10 cellular contexts compared by ENCODE assay signal in the genomic region with DNA sequence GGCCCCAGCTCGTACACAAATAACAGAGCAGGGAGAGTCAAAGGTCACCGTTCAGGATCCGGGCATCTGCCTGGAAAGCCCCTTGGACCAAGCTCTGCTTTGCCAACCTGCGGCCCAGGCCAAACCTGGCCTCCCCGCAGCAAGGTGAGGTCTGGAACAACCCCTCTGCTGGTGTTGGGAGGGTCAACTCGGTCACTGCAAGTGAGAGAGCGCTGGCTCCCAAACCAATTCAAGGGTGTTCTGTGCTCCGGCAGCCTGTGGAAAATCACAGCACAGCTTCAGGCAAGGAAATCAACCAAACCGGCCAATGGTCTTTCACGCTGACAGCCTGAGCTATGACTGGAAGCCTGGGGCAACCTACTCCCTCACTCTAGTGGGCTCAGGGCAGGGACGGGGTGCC.
DNase-seq lines count a peak whose midpoint lies in the region; ATAC-seq and TF ChIP-seq lines count a peak whose summit lies in the region.
"Had no signal": no experiment of that assay in that cellular context is flagged by ENCODE, and none has a peak within 500 bp of the region (broad histone marks: within the 10 kb centered on the region; RNA-seq: fewer than 3 reads in every experiment).

No MANE protein-coding gene starts in this region.

- no peak for TF ChIP-seq POLR2A in breast epithelium (IDR thresholded peaks at IDR 0.05)
- TF ChIP-seq POLR2A in right lobe of liver (IDR thresholded peaks at IDR 0.05): no peak
- no peak for TF ChIP-seq POLR2A in stomach (IDR thresholded peaks at IDR 0.05)

- H3K27ac ChIP-seq in breast epithelium (peak overlapping the region; percentile 96 to 97), right lobe of liver (peak overlapping the region; percentile 52 to 71 (median 66)), stomach (peak overlapping the region; percentile 73 to 100 (median 95))

- peak overlapping the region in 2 of 3 donors; percentile 53 to 62 for H3K27ac Mint-ChIP-seq in IgD-negative memory B cell

- H3K27me3 Mint-ChIP-seq in IgD-negative memory B cell: no peaks in the 10 kb centered on the region

- peak overlapping the region in 1 of 3 donors; percentile 44 for H3K4me3 ChIP-seq in breast epithelium
- H3K4me3 ChIP-seq in right lobe of liver: no peak overlapping the region
- H3K4me3 ChIP-seq in stomach: no peak overlapping the region
- H3K4me3 ChIP-seq: MG63 had no signal

- 44% methylated on average over 9 of the region's 11 CpGs for WGBS in right lobe of liver (ENCODE audit: insufficient coverage, low coverage, low lambda C conversion rate, missing lambda C conversion rate)
- WGBS in stomach, 5 donors: 53 to 66% (median 57%) methylated on average over 9 to 11 of the region's 11 CpGs

- no peak overlapping the region for H3K4me3 Mint-ChIP-seq in IgD-negative memory B cell

- no peak for DNase-seq in breast epithelium (ENCODE audit: low spot score in 2 of 2)
- peak in 1 of 3 donors; percentile 60 for DNase-seq in right lobe of liver
- no peak for DNase-seq in stomach
- no peak for DNase-seq in NCI-H526 (lab: John Stamatoyannopoulos, UW)
- DNase-seq in NCI-H2081 treated with DMSO at 0.1 percent for 48 hours (lab: John Stamatoyannopoulos, UW): no peak
- no peak for DNase-seq in SW480 (ENCODE audit: low spot score)
- no peak for DNase-seq in NCI-H69 (lab: John Stamatoyannopoulos, UW)
- DNase-seq: activated CD4-positive, alpha-beta T cell treated with anti-CD3 and anti-CD28 coated beads, Interleukin-2, amount 50 U/mL, for 1 hour had no signal

- no peaks in the 10 kb centered on the region for H3K9me3 Mint-ChIP-seq in IgD-negative memory B cell

- H3K4me1 ChIP-seq in breast epithelium: peaks cover 36 to 42% of the 10 kb centered on the region in 2 donors
- H3K4me1 ChIP-seq in right lobe of liver: peaks cover 0 to 30% (median 13%) of the 10 kb centered on the region in 4 donors
- H3K4me1 ChIP-seq in stomach: peaks cover 63 to 80% (median 69%) of the 10 kb centered on the region in 4 donors

- H3K27me3 ChIP-seq in breast epithelium (no peaks in the 10 kb centered on the region), right lobe of liver (no peaks in the 10 kb centered on the region), stomach (no peaks in the 10 kb centered on the region)
- H3K27me3 ChIP-seq: MG63 had no signal

- H3K9me3 ChIP-seq in breast epithelium (no peaks in the 10 kb centered on the region), right lobe of liver (no peaks in the 10 kb centered on the region), stomach (no peaks in the 10 kb centered on the region)
- H3K9me3 ChIP-seq: MG63 had no signal

- no peak for TF ChIP-seq EP300 in stomach (IDR thresholded peaks at IDR 0.05)

- H3K36me3 Mint-ChIP-seq in IgD-negative memory B cell: peaks cover 1% of the 10 kb centered on the region

- H3K4me1 Mint-ChIP-seq in IgD-negative memory B cell: peaks cover 14 to 24% (median 19%) of the 10 kb centered on the region in 3 donors

- H3K36me3 ChIP-seq in breast epithelium: peaks cover 6% of the 10 kb centered on the region
- H3K36me3 ChIP-seq in right lobe of liver: peaks cover 26 to 78% (median 51%) of the 10 kb centered on the region in 4 donors
- peaks cover 69 to 87% (median 81%) of the 10 kb centered on the region in 4 donors for H3K36me3 ChIP-seq in stomach

- intact Hi-C loops in breast epithelium (cut with DNase I; ENCODE audit: low total_unique reads): loop anchor here (10.0 kb wide), 1 partner anchor 50 kb away; no protein-coding TSS in a partner anchor
- intact Hi-C loops in right lobe of liver (cut with DNase I): no loop called here
- intact Hi-C loops in stomach (cut with DNase I; ENCODE audit: low total_unique reads): no loop called here

- ATAC-seq in right lobe of liver: peak; percentile 5 to 69 (median 50)

- TF ChIP-seq CTCF in breast epithelium (IDR thresholded peaks at IDR 0.05) (no peak), right lobe of liver (IDR thresholded peaks at IDR 0.05) (no peak), stomach (IDR thresholded peaks at IDR 0.05) (no peak)
